8 cellular contexts compared by ENCODE assay signal in genomic region chr1:162790303-162790984, GRCh38. TPM values are rescaled to one million over a fixed set of nuclear protein-coding genes. Genes with fewer than 3 reads are reported as not detected.
DNase-seq lines count a peak whose midpoint lies in the region; ATAC-seq, FAIRE-seq and TF ChIP-seq lines count a peak whose summit lies in the region.
"Not testable (repeated sequence)": the region's sequence is repeated elsewhere in the genome, so short reads cannot be mapped to it uniquely, and the experiment has no call there.

TSS of gene HSD17B7 (plus strand) at chr1:162790702. CDS start at chr1:162790801, 99 bp downstream.

- H3K36me3 ChIP-seq in keratinocyte (ENCODE audit: control insufficient read depth in 2 of 2, extremely low read depth in 1 of 2, insufficient read depth in 2 of 2, low read length in 2 of 2): not testable (repeated sequence)

- ATAC-seq in HG03378 (IDR thresholded peaks at IDR 0.05; ENCODE audit: unreplicated experiment): peak; percentile 99

- peak; percentile 88 for FAIRE-seq in keratinocyte (lab: Jason Lieb, UNC)

- not testable (repeated sequence) for H3K27me3 ChIP-seq in keratinocyte (ENCODE audit: control insufficient read depth, extremely low read depth, insufficient read depth, low read length)

- H3K4me3 ChIP-seq in keratinocyte (ENCODE audit: control insufficient read depth in 2 of 3, extremely low read depth in 1 of 3, insufficient read depth in 2 of 3, low read depth in 1 of 3, low read length in 3 of 3): peak within 1 kb of the TSS; percentile 38 to 61 (median 42)

- peak within 1 kb of the TSS; percentile 47 for H3K27ac ChIP-seq in keratinocyte (ENCODE audit: control insufficient read depth, insufficient read depth, low read length)

- peak within 1 kb of the TSS; percentile 50 for H3K9ac ChIP-seq in keratinocyte (ENCODE audit: control insufficient read depth, extremely low read depth, insufficient read depth, low read length)

- peak; percentile 64 for TF ChIP-seq POLR2A in GM19099 (IDR thresholded peaks at IDR 0.05; ENCODE audit: extremely low read depth, insufficient read length, low read depth)

- H3K4me1 ChIP-seq in keratinocyte (ENCODE audit: control insufficient read depth, extremely low read depth, insufficient read depth, low read length): not testable (repeated sequence)

- peak within 1 kb of the TSS; percentile 56 for H3K4me2 ChIP-seq in keratinocyte (ENCODE audit: control insufficient read depth, extremely low read depth, insufficient read depth, low read depth, low read length)

- peak within 1 kb of the TSS; percentile 68 for H2AFZ ChIP-seq in keratinocyte (ENCODE audit: control insufficient read depth, low read length)

- not testable (repeated sequence) for TF ChIP-seq CTCF in keratinocyte (optimal IDR thresholded peaks at IDR 0.05 in 1 of 3, IDR thresholded peaks at IDR 0.05 in 1 of 3, conservative IDR thresholded peaks at IDR 0.05 in 1 of 3; ENCODE audit: extremely low read depth in 1 of 3, insufficient read depth in 2 of 3, low read length in 3 of 3)

- not testable (repeated sequence) for H4K20me1 ChIP-seq in keratinocyte (ENCODE audit: control insufficient read depth, extremely low read depth, insufficient read depth, low read length)

- DNase-seq in AG20443 (ENCODE audit: low spot score): peak; percentile 31
- DNase-seq in NCI-H446 treated with DMSO at 0.1 percent for 48 hours (lab: John Stamatoyannopoulos, UW): peak; percentile 87
- peak; percentile 66 for DNase-seq in activated CD4-positive, CD25-positive, alpha-beta regulatory T cell treated with anti-CD3 and anti-CD28 coated beads, Interleukin-2, amount 50 U/mL, for 72 hours
- DNase-seq in cerebellar cortex (ENCODE audit: low spot score): peak; percentile 85
- DNase-seq in keratinocyte (ENCODE audit: low read depth, low spot score): peak; percentile 5
- peak; percentile 45 to 54 for DNase-seq in stimulated activated CD4-positive, alpha-beta T cell treated with anti-CD3 and anti-CD28 coated beads, Interleukin-15, amount 100 ng/mL, for 1 hour (ENCODE audit: low read depth in 1 of 2, low spot score in 1 of 2)

- peaks cover 17% of the 10 kb centered on the region for H3K79me2 ChIP-seq in keratinocyte (ENCODE audit: control insufficient read depth, insufficient read depth, low read length)

- not testable (repeated sequence) for H3K9me3 ChIP-seq in keratinocyte (ENCODE audit: control insufficient read depth, low read depth, low read length)

- H3K9me1 ChIP-seq in keratinocyte (ENCODE audit: control insufficient read depth, extremely low read depth, insufficient read depth, low read length): not testable (repeated sequence)

- dilution Hi-C loops in keratinocyte (cut with MboI; ENCODE audit: extremely low pct_ligation_motif_present, low sequenced_read_pairs): not testable (repeated sequence)

RNA-seq across cellular contexts. Expression of gene HSD17B7, which starts in this region (rescaled TPM):
- polyA plus RNA-seq in keratinocyte: 26.8 to 52.8 TPM (median 44.7 TPM) in 3 replicates
- 9.1 TPM for polyA plus RNA-seq in keratinocyte (2011; ENCODE audit: low read depth)
- polyA plus RNA-seq in keratinocyte (2011; cell fraction: cytosol; rRNA removed): 17.2 and 28.8 TPM in 2 replicates
- 36.6 and 49.6 TPM in 2 replicates for polyA plus RNA-seq in keratinocyte (2011; cell fraction: nucleus; rRNA removed)
- 18.0 and 32.5 TPM in 2 replicates for polyA plus RNA-seq in keratinocyte (2012; ENCODE audit: low replicate concordance)
- polyA minus RNA-seq in keratinocyte: 15.0 to 45.5 TPM (median 26.3 TPM) in 3 replicates
- 13.6 TPM for polyA minus RNA-seq in keratinocyte (2011; cell fraction: cytosol; rRNA and poly(A)+ RNA removed)
- polyA minus RNA-seq in keratinocyte (2011; cell fraction: nucleus; rRNA and poly(A)+ RNA removed): 24.5 and 43.1 TPM in 2 replicates

Comparison
In these comparisons a context has a peak if more than half of its experiments do, and no peak if none do; other contexts are left out.
1. Peak in every context shown above with its lines: DNase-seq, ATAC-seq, H3K4me3 ChIP-seq and H3K27ac ChIP-seq.
2. DNase-seq: peak in every context shown above with its lines; median percentile 87 in NCI-H446 treated with DMSO at 0.1 percent for 48 hours; 85 in cerebellar cortex; 66 in activated CD4-positive, CD25-positive, alpha-beta regulatory T cell treated with anti-CD3 and anti-CD28 coated beads, Interleukin-2, amount 50 U/mL, for 72 hours; 50 in stimulated activated CD4-positive, alpha-beta T cell treated with anti-CD3 and anti-CD28 coated beads, Interleukin-15, amount 100 ng/mL, for 1 hour; 31 in AG20443; 5 in keratinocyte.